Comparison of ENCODE assay signal across 18 cellular contexts in genomic region chr12:6355491-6356373, GRCh38. TPM values are rescaled to one million over a fixed set of nuclear protein-coding genes. Genes with fewer than 3 reads are reported as not detected.
A peak's percentile ranks its signal among the peaks of the same experiment; 100 is the strongest.
DNase-seq lines count a peak whose midpoint lies in the region; ATAC-seq, FAIRE-seq and TF ChIP-seq lines count a peak whose summit lies in the region.
"Had no signal": no experiment of that assay in that cellular context is flagged by ENCODE, and none has a peak within 500 bp of the region (broad histone marks: within the 10 kb centered on the region; RNA-seq: fewer than 3 reads in every experiment).

No MANE protein-coding gene starts in this region.

- no peak overlapping the region for H3K4me2 ChIP-seq in HepG2 (ENCODE audit: low read depth, low read length)

- POLR2A ChIA-PET in HepG2 (lab: Yijun Ruan, JAX), result interaction anchor here (1.0 to 2.2 kb wide), 9 partner anchors 8 to 44 kb away, joined by 3 to 17 read pairs (median 5); partner anchors contain the start of genes LTBR and TNFRSF1A

- peak overlapping the region; percentile 13 for H3K4me3 Mint-ChIP-seq in dendritic cell treated with granulocyte-macrophage colony-stimulating factor and Interleukin-4, amounts not matched to agents 40 ng/mL and 50 ng/mL, for 4 days
- no peak overlapping the region for H3K4me3 Mint-ChIP-seq in stimulated activated memory B cell treated with anti-CD40 and anti-IgM and Interleukin-4, amounts not matched to agents 10 μg/mL and 1 μg/mL and 100 μg/mL, for 72 hours
- H3K4me3 Mint-ChIP-seq: immature natural killer cell had no signal

- H3K9ac ChIP-seq in HepG2 (ENCODE audit: insufficient read depth, low read depth, low read length), result no peak overlapping the region

- TF ChIP-seq CTCF in HepG2 (CRISPR knock-in tag; IDR thresholded peaks at IDR 0.05) (peak; percentile 56), right lobe of liver (IDR thresholded peaks at IDR 0.05) (peak in 1 of 4 donors; percentile 26), upper lobe of right lung (IDR thresholded peaks at IDR 0.05) (no peak)

- no peak overlapping the region for H2AFZ ChIP-seq in HepG2 (ENCODE audit: low read length)

- peak overlapping the region; percentile 90 for H3K27ac Mint-ChIP-seq in dendritic cell treated with granulocyte-macrophage colony-stimulating factor and Interleukin-4, amounts not matched to agents 40 ng/mL and 50 ng/mL, for 4 days
- H3K27ac Mint-ChIP-seq in stimulated activated memory B cell treated with anti-CD40 and anti-IgM and Interleukin-4, amounts not matched to agents 10 μg/mL and 1 μg/mL and 100 μg/mL, for 72 hours, result no peak overlapping the region

- H3K36me3 ChIP-seq in HepG2 (replicated peaks in 1 of 2; ENCODE audit: control insufficient read depth in 1 of 2, insufficient read depth in 2 of 2, low read length in 2 of 2), result no peaks in the 10 kb centered on the region
- no peaks in the 10 kb centered on the region for H3K36me3 ChIP-seq in right lobe of liver
- H3K36me3 ChIP-seq in upper lobe of right lung, result no peaks in the 10 kb centered on the region

- no peaks in the 10 kb centered on the region for H3K36me3 Mint-ChIP-seq in dendritic cell treated with granulocyte-macrophage colony-stimulating factor and Interleukin-4, amounts not matched to agents 40 ng/mL and 50 ng/mL, for 4 days (ENCODE audit: low read depth)
- H3K36me3 Mint-ChIP-seq in stimulated activated memory B cell treated with anti-CD40 and anti-IgM and Interleukin-4, amounts not matched to agents 10 μg/mL and 1 μg/mL and 100 μg/mL, for 72 hours, result no peaks in the 10 kb centered on the region
- H3K36me3 Mint-ChIP-seq: immature natural killer cell had no signal

- no peak overlapping the region for H3K4me3 ChIP-seq in HepG2 (replicated peaks in 1 of 3; ENCODE audit: insufficient read depth in 1 of 3, low read depth in 2 of 3, low read length in 3 of 3)
- no peak overlapping the region for H3K4me3 ChIP-seq in right lobe of liver
- no peak overlapping the region for H3K4me3 ChIP-seq in upper lobe of right lung
- H3K4me3 ChIP-seq in right cardiac atrium (ENCODE audit: low read length), result no peak overlapping the region

- no peaks in the 10 kb centered on the region for H3K9me3 Mint-ChIP-seq in dendritic cell treated with granulocyte-macrophage colony-stimulating factor and Interleukin-4, amounts not matched to agents 40 ng/mL and 50 ng/mL, for 4 days
- no peaks in the 10 kb centered on the region for H3K9me3 Mint-ChIP-seq in stimulated activated memory B cell treated with anti-CD40 and anti-IgM and Interleukin-4, amounts not matched to agents 10 μg/mL and 1 μg/mL and 100 μg/mL, for 72 hours
- H3K9me3 Mint-ChIP-seq: immature natural killer cell had no signal

- TF ChIP-seq POLR2A in HepG2 (IDR thresholded peaks at IDR 0.05; ENCODE audit: insufficient read depth in 1 of 2, low read depth in 2 of 2, low read length in 2 of 2), result no peak
- TF ChIP-seq POLR2A in right lobe of liver (IDR thresholded peaks at IDR 0.05), result no peak

- in situ Hi-C loops in HepG2 (cut with HindIII; ENCODE audit: extremely low pct_ligation_motif_present, low pct_unique_long_range_greater_than_20kb), result no loop called here

- 73% methylated on average over 5 of the region's 8 CpGs for WGBS in HepG2 (ENCODE audit: low lambda C conversion rate)
- WGBS in right lobe of liver (ENCODE audit: insufficient coverage, low coverage, low lambda C conversion rate, missing lambda C conversion rate), result 75% methylated on average over 5 of the region's 8 CpGs
- WGBS in right cardiac atrium, result 72% methylated on average over 8 of the region's 8 CpGs

- H3K27ac ChIP-seq in HepG2 (ENCODE audit: extremely low read length, insufficient read depth, low read length) (no peak overlapping the region), right lobe of liver (no peak overlapping the region), upper lobe of right lung (no peak overlapping the region), right cardiac atrium (ENCODE audit: low read length) (no peak overlapping the region)

- BruUV-seq in HepG2 (replicated peaks; lab: Mats Ljungman, UMichigan), result no TSS peak

- TF ChIP-seq EP300 in HepG2 (IDR thresholded peaks at IDR 0.05; ENCODE audit: low read depth in 2 of 2, low read length in 2 of 2), result no peak
- no peak for TF ChIP-seq EP300 in HepG2 (CRISPR knock-in tag; IDR thresholded peaks at IDR 0.05; ENCODE audit: borderline replicate concordance)

- no peaks in the 10 kb centered on the region for H3K9me3 ChIP-seq in HepG2 (ENCODE audit: low read length)
- no peaks in the 10 kb centered on the region for H3K9me3 ChIP-seq in right lobe of liver
- no peaks in the 10 kb centered on the region for H3K9me3 ChIP-seq in upper lobe of right lung
- H3K9me3 ChIP-seq in right cardiac atrium (ENCODE audit: control insufficient read depth, low read length), result no peaks in the 10 kb centered on the region

- peaks cover 98% of the 10 kb centered on the region for H3K4me1 Mint-ChIP-seq in dendritic cell treated with granulocyte-macrophage colony-stimulating factor and Interleukin-4, amounts not matched to agents 40 ng/mL and 50 ng/mL, for 4 days (ENCODE audit: low read depth)
- H3K4me1 Mint-ChIP-seq in stimulated activated memory B cell treated with anti-CD40 and anti-IgM and Interleukin-4, amounts not matched to agents 10 μg/mL and 1 μg/mL and 100 μg/mL, for 72 hours, result peaks cover 8% of the 10 kb centered on the region

- H3K27me3 ChIP-seq in HepG2 (ENCODE audit: control insufficient read depth in 1 of 2, insufficient read depth in 2 of 2, low read length in 2 of 2), result no peaks in the 10 kb centered on the region
- H3K27me3 ChIP-seq in right lobe of liver, result no peaks in the 10 kb centered on the region
- no peaks in the 10 kb centered on the region for H3K27me3 ChIP-seq in upper lobe of right lung
- H3K27me3 ChIP-seq in right cardiac atrium (ENCODE audit: control insufficient read depth, insufficient read depth), result no peaks in the 10 kb centered on the region

- peaks cover 2% of the 10 kb centered on the region for H3K27me3 Mint-ChIP-seq in dendritic cell treated with granulocyte-macrophage colony-stimulating factor and Interleukin-4, amounts not matched to agents 40 ng/mL and 50 ng/mL, for 4 days
- H3K27me3 Mint-ChIP-seq in stimulated activated memory B cell treated with anti-CD40 and anti-IgM and Interleukin-4, amounts not matched to agents 10 μg/mL and 1 μg/mL and 100 μg/mL, for 72 hours, result peaks cover 83% of the 10 kb centered on the region

- intact Hi-C loops in HepG2 (cut with micrococcal nuclease; ENCODE audit: unreplicated experiment), result no loop called here
- intact Hi-C loops in right lobe of liver (cut with DNase I), result no loop called here
- intact Hi-C loops in dendritic cell treated with granulocyte-macrophage colony-stimulating factor and Interleukin-4, amounts not matched to agents 40 ng/mL and 50 ng/mL, for 4 days (cut with micrococcal nuclease), result no loop called here
- intact Hi-C loops in upper lobe of right lung (cut with DNase I), result no loop called here
- intact Hi-C loops in right cardiac atrium (cut with DNase I), result no loop called here

- no peak for TF ChIP-seq RAD21 in HepG2 (CRISPR knock-in tag; IDR thresholded peaks at IDR 0.05)

- no peak for DNase-seq in HepG2 (ENCODE audit: low spot score)
- no peak for DNase-seq in right lobe of liver
- peak; percentile 52 for DNase-seq in NOMO-1 treated with dmso at 0.1 percent for 144 hours (lab: John Stamatoyannopoulos, UW; ENCODE audit: unreplicated experiment)
- DNase-seq in upper lobe of right lung, result no peak
- no peak for DNase-seq in right cardiac atrium
- DNase-seq in DMS114 treated with DMSO at 0.1 percent for 48 hours (lab: John Stamatoyannopoulos, UW; ENCODE audit: unreplicated experiment), result no peak
- DNase-seq: ACHN; Calu3; immature natural killer cell; mammary epithelial cell; stimulated activated naive CD4-positive, alpha-beta T cell had no signal

- H4K20me1 ChIP-seq in HepG2 (ENCODE audit: insufficient read depth, low read length), result no peaks in the 10 kb centered on the region

- peak; percentile 12 for FAIRE-seq in HepG2 (lab: Jason Lieb, UNC)
- FAIRE-seq: frontal cortex, H54, urothelium cell line had no signal

- peaks cover 54% of the 10 kb centered on the region for H3K4me1 ChIP-seq in HepG2 (ENCODE audit: insufficient read depth, low read length)
- peaks cover 0 to 25% (median 7%) of the 10 kb centered on the region in 4 donors for H3K4me1 ChIP-seq in right lobe of liver
- peaks cover 22% of the 10 kb centered on the region for H3K4me1 ChIP-seq in upper lobe of right lung
- peaks cover 2% of the 10 kb centered on the region for H3K4me1 ChIP-seq in right cardiac atrium (ENCODE audit: control insufficient read depth, insufficient read depth, low read length)

- peak; percentile 52 for ATAC-seq in HepG2
- no peak for ATAC-seq in right lobe of liver
- ATAC-seq in upper lobe of right lung, result peak; percentile 41
- no peak for ATAC-seq in right cardiac atrium
- ATAC-seq in stimulated activated memory B cell treated with anti-CD40 and anti-IgM and Interleukin-4, amounts not matched to agents 10 μg/mL and 1 μg/mL and 100 μg/mL, for 72 hours, result no peak
- ATAC-seq: SK-N-SH treated with all-trans-retinoic acid at 6 μM for 48 hours had no signal

- CTCF ChIA-PET in HepG2 (lab: Yijun Ruan, JAX; ENCODE audit: low intra/inter-chr PET ratio, low total read pairs), result no interaction called here

- H3K79me2 ChIP-seq in HepG2 (ENCODE audit: insufficient read depth, low read length), result no peaks in the 10 kb centered on the region

RNA-seq across cellular contexts. Expression of gene TNFRSF1A, which starts 13.9 kb away (rescaled TPM):
- total RNA-seq in HepG2 (2016; rRNA removed; fragmentation: Illumina TruSeq; extraction: Trizol), result 21.9 and 41.5 TPM in 2 replicates
- total RNA-seq in HepG2 (2016; cell fraction: cytosol; rRNA removed; fragmentation: Illumina TruSeq; extraction: Trizol; ENCODE audit: low read depth), result 16.3 and 18.0 TPM in 2 replicates
- 28.8 and 36.5 TPM in 2 replicates for total RNA-seq in HepG2 (2016; cell fraction: insoluble cytoplasmic fraction; rRNA removed; fragmentation: Illumina TruSeq; extraction: Trizol)
- total RNA-seq in HepG2 (2016; cell fraction: membrane; rRNA removed; fragmentation: Illumina TruSeq; extraction: Trizol), result 19.8 and 22.3 TPM in 2 replicates
- total RNA-seq in HepG2 (2016; cell fraction: nucleus; rRNA removed; fragmentation: Illumina TruSeq; extraction: Trizol), result 36.8 and 40.7 TPM in 2 replicates
- polyA plus RNA-seq in HepG2 (2011; rRNA removed), result 41.4 and 61.2 TPM in 2 replicates
- polyA plus RNA-seq in HepG2 (2011; cell fraction: cytosol; rRNA removed), result 53.0 and 53.4 TPM in 2 replicates
- 67.2 and 67.4 TPM in 2 replicates for polyA plus RNA-seq in HepG2 (2011; cell fraction: nucleus; rRNA removed)
- polyA plus RNA-seq in HepG2 (2012), result 40.9 and 56.2 TPM in 2 replicates
- polyA plus RNA-seq in HepG2 (2016; cell fraction: cytosol; fragmentation: Illumina TruSeq; extraction: Trizol; ENCODE audit: low read depth), result 5.2 and 6.8 TPM in 2 replicates
- polyA plus RNA-seq in HepG2 (2016; cell fraction: insoluble cytoplasmic fraction; fragmentation: Illumina TruSeq; extraction: Trizol; ENCODE audit: low read depth), result 31.8 and 38.4 TPM in 2 replicates
- 14.3 and 15.5 TPM in 2 replicates for polyA plus RNA-seq in HepG2 (2016; cell fraction: membrane; fragmentation: Illumina TruSeq; extraction: Trizol; ENCODE audit: low read depth)
- 75.7 and 99.5 TPM in 2 replicates for polyA plus RNA-seq in HepG2 (2016; cell fraction: nucleus; fragmentation: Illumina TruSeq; extraction: Trizol; ENCODE audit: insufficient read depth, low read depth)
- 88.8 and 131 TPM in 2 replicates for polyA minus RNA-seq in HepG2 (2011; rRNA and poly(A)+ RNA removed; ENCODE audit: low replicate concordance)
- polyA minus RNA-seq in HepG2 (2011; cell fraction: cytosol; rRNA and poly(A)+ RNA removed), result 52.9 and 68.3 TPM in 2 replicates
- 54.3 and 80.4 TPM in 2 replicates for polyA minus RNA-seq in HepG2 (2011; cell fraction: nucleus; rRNA and poly(A)+ RNA removed)
- total RNA-seq in right lobe of liver, result 100 to 1,000 TPM in 4 of 6 experiments, 10 to 100 TPM in 2; 70.6 to 199 (median 117) TPM
- 185 TPM for total RNA-seq in upper lobe of right lung
- 100 to 1,000 TPM in 1 of 4 donors, 10 to 100 TPM in 3; 65.6 to 103 (median 75.9) TPM for total RNA-seq in right cardiac atrium
- 41.3 TPM for polyA plus RNA-seq in right cardiac atrium

RNA-seq across cellular contexts. Expression of gene SCNN1A, which starts 19.6 kb away (rescaled TPM):
- total RNA-seq in HepG2 (2016; rRNA removed; fragmentation: Illumina TruSeq; extraction: Trizol) (0.63 and 1.5 TPM in 2 replicates), right lobe of liver (1 to 10 TPM; 2.1 to 9.5 (median 6.0) TPM), upper lobe of right lung (199 TPM), right cardiac atrium (under 1 TPM; 0.08 to 0.80 (median 0.50) TPM)
- total RNA-seq in HepG2 (2016; cell fraction: cytosol; rRNA removed; fragmentation: Illumina TruSeq; extraction: Trizol; ENCODE audit: low read depth), result 0.71 and 1.2 TPM in 2 replicates
- total RNA-seq in HepG2 (2016; cell fraction: insoluble cytoplasmic fraction; rRNA removed; fragmentation: Illumina TruSeq; extraction: Trizol), result 0.71 and 1.6 TPM in 2 replicates
- total RNA-seq in HepG2 (2016; cell fraction: membrane; rRNA removed; fragmentation: Illumina TruSeq; extraction: Trizol), result 0.72 and 0.87 TPM in 2 replicates
- total RNA-seq in HepG2 (2016; cell fraction: nucleus; rRNA removed; fragmentation: Illumina TruSeq; extraction: Trizol), result 1.8 and 5.0 TPM in 2 replicates
- polyA plus RNA-seq in HepG2 (2011; rRNA removed) (14.6 and 32.8 TPM in 2 replicates), right cardiac atrium (0.23 TPM)
- polyA plus RNA-seq in HepG2 (2011; cell fraction: cytosol; rRNA removed), result 6.1 and 12.5 TPM in 2 replicates
- 24.9 and 39.4 TPM in 2 replicates for polyA plus RNA-seq in HepG2 (2011; cell fraction: nucleus; rRNA removed)
- polyA plus RNA-seq in HepG2 (2012), result 17.5 and 19.3 TPM in 2 replicates
- polyA plus RNA-seq in HepG2 (2016; cell fraction: cytosol; fragmentation: Illumina TruSeq; extraction: Trizol; ENCODE audit: low read depth), result 0.22 and 0.41 TPM in 2 replicates
- 1.0 and 1.6 TPM in 2 replicates for polyA plus RNA-seq in HepG2 (2016; cell fraction: insoluble cytoplasmic fraction; fragmentation: Illumina TruSeq; extraction: Trizol; ENCODE audit: low read depth)
- polyA plus RNA-seq in HepG2 (2016; cell fraction: membrane; fragmentation: Illumina TruSeq; extraction: Trizol; ENCODE audit: low read depth), result 0.66 and 1.1 TPM in 2 replicates
- 4.0 and 5.1 TPM in 2 replicates for polyA plus RNA-seq in HepG2 (2016; cell fraction: nucleus; fragmentation: Illumina TruSeq; extraction: Trizol; ENCODE audit: insufficient read depth, low read depth)
- polyA minus RNA-seq in HepG2 (2011; rRNA and poly(A)+ RNA removed; ENCODE audit: low replicate concordance), result 9.5 and 30.0 TPM in 2 replicates
- polyA minus RNA-seq in HepG2 (2011; cell fraction: cytosol; rRNA and poly(A)+ RNA removed), result 5.9 and 14.3 TPM in 2 replicates
- polyA minus RNA-seq in HepG2 (2011; cell fraction: nucleus; rRNA and poly(A)+ RNA removed), result 10.9 and 24.2 TPM in 2 replicates
- total RNA-seq: frontal cortex, skeletal muscle tissue had no signal

RNA-seq across cellular contexts. Expression of gene LTBR, which starts 28.2 kb away (rescaled TPM):
- total RNA-seq in HepG2 (2016; rRNA removed; fragmentation: Illumina TruSeq; extraction: Trizol), result 12.1 and 34.8 TPM in 2 replicates
- 24.4 and 24.5 TPM in 2 replicates for total RNA-seq in HepG2 (2016; cell fraction: cytosol; rRNA removed; fragmentation: Illumina TruSeq; extraction: Trizol; ENCODE audit: low read depth)
- total RNA-seq in HepG2 (2016; cell fraction: insoluble cytoplasmic fraction; rRNA removed; fragmentation: Illumina TruSeq; extraction: Trizol), result 11.6 and 40.0 TPM in 2 replicates
- total RNA-seq in HepG2 (2016; cell fraction: membrane; rRNA removed; fragmentation: Illumina TruSeq; extraction: Trizol), result 34.7 and 35.3 TPM in 2 replicates
- total RNA-seq in HepG2 (2016; cell fraction: nucleus; rRNA removed; fragmentation: Illumina TruSeq; extraction: Trizol), result 39.7 and 43.6 TPM in 2 replicates
- polyA plus RNA-seq in HepG2 (2011; rRNA removed), result 31.4 and 39.0 TPM in 2 replicates
- polyA plus RNA-seq in HepG2 (2011; cell fraction: cytosol; rRNA removed), result 23.7 and 29.3 TPM in 2 replicates
- polyA plus RNA-seq in HepG2 (2011; cell fraction: nucleus; rRNA removed), result 82.9 and 92.1 TPM in 2 replicates
- polyA plus RNA-seq in HepG2 (2012), result 25.8 and 37.8 TPM in 2 replicates
- 19.3 and 21.0 TPM in 2 replicates for polyA plus RNA-seq in HepG2 (2016; cell fraction: cytosol; fragmentation: Illumina TruSeq; extraction: Trizol; ENCODE audit: low read depth)
- polyA plus RNA-seq in HepG2 (2016; cell fraction: insoluble cytoplasmic fraction; fragmentation: Illumina TruSeq; extraction: Trizol; ENCODE audit: low read depth), result 16.0 and 16.4 TPM in 2 replicates
- 27.4 and 28.3 TPM in 2 replicates for polyA plus RNA-seq in HepG2 (2016; cell fraction: membrane; fragmentation: Illumina TruSeq; extraction: Trizol; ENCODE audit: low read depth)
- 117 and 123 TPM in 2 replicates for polyA plus RNA-seq in HepG2 (2016; cell fraction: nucleus; fragmentation: Illumina TruSeq; extraction: Trizol; ENCODE audit: insufficient read depth, low read depth)
- 16.2 and 29.7 TPM in 2 replicates for polyA minus RNA-seq in HepG2 (2011; rRNA and poly(A)+ RNA removed; ENCODE audit: low replicate concordance)
- 11.5 and 14.0 TPM in 2 replicates for polyA minus RNA-seq in HepG2 (2011; cell fraction: cytosol; rRNA and poly(A)+ RNA removed)
- 22.4 and 34.2 TPM in 2 replicates for polyA minus RNA-seq in HepG2 (2011; cell fraction: nucleus; rRNA and poly(A)+ RNA removed)
- 100 to 1,000 TPM in 3 of 6 experiments, 10 to 100 TPM in 3; 83.8 to 235 (median 103) TPM for total RNA-seq in right lobe of liver
- 156 TPM for total RNA-seq in upper lobe of right lung
- total RNA-seq in right cardiac atrium, result 10 to 100 TPM; 37.6 to 54.2 (median 40.3) TPM
- 30.8 TPM for polyA plus RNA-seq in right cardiac atrium

RNA-seq across cellular contexts. Expression of gene PLEKHG6, which starts 45.2 kb away (rescaled TPM):
- 13.1 and 18.9 TPM in 2 replicates for total RNA-seq in HepG2 (2016; rRNA removed; fragmentation: Illumina TruSeq; extraction: Trizol)
- total RNA-seq in HepG2 (2016; cell fraction: cytosol; rRNA removed; fragmentation: Illumina TruSeq; extraction: Trizol; ENCODE audit: low read depth), result 11.1 and 14.7 TPM in 2 replicates
- total RNA-seq in HepG2 (2016; cell fraction: insoluble cytoplasmic fraction; rRNA removed; fragmentation: Illumina TruSeq; extraction: Trizol), result 15.0 and 16.9 TPM in 2 replicates
- total RNA-seq in HepG2 (2016; cell fraction: membrane; rRNA removed; fragmentation: Illumina TruSeq; extraction: Trizol), result 23.7 TPM in 2 replicates
- total RNA-seq in HepG2 (2016; cell fraction: nucleus; rRNA removed; fragmentation: Illumina TruSeq; extraction: Trizol), result 15.6 and 19.7 TPM in 2 replicates
- polyA plus RNA-seq in HepG2 (2011; rRNA removed), result 17.0 and 26.8 TPM in 2 replicates
- polyA plus RNA-seq in HepG2 (2011; cell fraction: cytosol; rRNA removed), result 12.8 and 29.8 TPM in 2 replicates
- 20.1 and 50.9 TPM in 2 replicates for polyA plus RNA-seq in HepG2 (2011; cell fraction: nucleus; rRNA removed)
- polyA plus RNA-seq in HepG2 (2012), result 16.4 and 22.2 TPM in 2 replicates
- polyA plus RNA-seq in HepG2 (2016; cell fraction: cytosol; fragmentation: Illumina TruSeq; extraction: Trizol; ENCODE audit: low read depth), result 16.0 and 16.1 TPM in 2 replicates
- 15.2 and 21.6 TPM in 2 replicates for polyA plus RNA-seq in HepG2 (2016; cell fraction: insoluble cytoplasmic fraction; fragmentation: Illumina TruSeq; extraction: Trizol; ENCODE audit: low read depth)
- 20.3 and 26.3 TPM in 2 replicates for polyA plus RNA-seq in HepG2 (2016; cell fraction: membrane; fragmentation: Illumina TruSeq; extraction: Trizol; ENCODE audit: low read depth)
- 28.0 and 30.9 TPM in 2 replicates for polyA plus RNA-seq in HepG2 (2016; cell fraction: nucleus; fragmentation: Illumina TruSeq; extraction: Trizol; ENCODE audit: insufficient read depth, low read depth)
- polyA minus RNA-seq in HepG2 (2011; rRNA and poly(A)+ RNA removed; ENCODE audit: low replicate concordance), result 0.70 and 23.3 TPM in 2 replicates
- 8.8 and 12.8 TPM in 2 replicates for polyA minus RNA-seq in HepG2 (2011; cell fraction: cytosol; rRNA and poly(A)+ RNA removed)
- polyA minus RNA-seq in HepG2 (2011; cell fraction: nucleus; rRNA and poly(A)+ RNA removed), result 13.3 and 16.5 TPM in 2 replicates
- total RNA-seq in right lobe of liver, result 1 to 10 TPM; 2.3 to 5.5 (median 3.3) TPM
- total RNA-seq in upper lobe of right lung, result 5.1 TPM
- under 1 TPM in 1 of 4 donors, not detected in 3; 0.64 TPM for total RNA-seq in right cardiac atrium
- polyA plus RNA-seq in right cardiac atrium, result 1.5 TPM

Comparison
In these comparisons a context has a peak if more than half of its experiments do, and no peak if none do; other contexts are left out.
1. ATAC-seq: peak in HepG2 (single experiment) and upper lobe of right lung (single experiment); none in right lobe of liver (0 of 4), right cardiac atrium (0 of 2) and stimulated activated memory B cell treated with anti-CD40 and anti-IgM and Interleukin-4, amounts not matched to agents 10 μg/mL and 1 μg/mL and 100 μg/mL, for 72 hours (single experiment).
2. RNA of gene SCNN1A, which starts 19.6 kb away (total RNA-seq): 199 TPM in upper lobe of right lung (single experiment); 2.1 to 9.5 TPM in right lobe of liver, 0.63 to 5.0 TPM in HepG2 and 0.08 to 0.80 TPM in right cardiac atrium; every median in the first group is over 10 times any median in the second.